ENCODE assay signal across 25 cellular contexts in the genomic region with DNA sequence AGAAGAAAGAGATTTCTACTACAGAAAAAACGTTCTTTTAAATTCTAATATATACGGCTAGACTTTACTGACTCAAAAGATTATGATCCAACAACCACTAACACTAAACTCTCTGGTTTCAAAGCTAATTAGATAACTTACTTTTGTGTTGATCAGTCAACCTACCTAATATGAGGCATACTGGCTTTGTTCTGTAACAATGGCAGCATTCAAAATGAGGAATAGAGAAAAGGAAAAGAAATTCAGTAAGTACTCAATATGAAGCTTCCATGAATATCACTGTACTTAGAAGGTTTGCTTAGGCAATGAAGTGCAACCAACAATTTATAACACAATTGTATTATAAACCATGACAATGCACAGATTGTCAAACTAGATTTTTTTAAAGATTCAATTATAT.
"Had no signal": no experiment of that assay in that cellular context is flagged by ENCODE, and none has a peak within 500 bp of the region (broad histone marks: within the 10 kb centered on the region; RNA-seq: fewer than 3 reads in every experiment).

No MANE protein-coding gene starts in this region.

- ATAC-seq: esophagus mucosa, gastrocnemius medialis, heart right ventricle, left cardiac atrium, left lung, left ventricle myocardium superior, lower lobe of right lung had no signal

- H3K27me3 ChIP-seq: dorsolateral prefrontal cortex, esophagus squamous epithelium, gastrocnemius medialis, heart right ventricle, left lung had no signal

- H3K4me3 ChIP-seq: coronary artery, dorsolateral prefrontal cortex, esophagus squamous epithelium, gastrocnemius medialis, heart right ventricle, left lung, lower lobe of right lung had no signal

- H3K9me3 ChIP-seq: esophagus squamous epithelium, gastrocnemius medialis, left lung, lower lobe of right lung had no signal

- DNase-seq: dermis blood vessel endothelial cell; dorsolateral prefrontal cortex; effector CD4-positive, alpha-beta T cell; effector memory CD4-positive, alpha-beta T cell; erythroblast; esophagus squamous epithelium; foreskin fibroblast; foreskin melanocyte; gastrocnemius medialis; glutamatergic neuron; head of caudate nucleus; heart right ventricle; hippocampal formation; left cardiac atrium; left lung; left ventricle myocardium superior; lower lobe of right lung; mesenchymal stem cell; midbrain had no signal

- H3K27ac ChIP-seq: coronary artery, dorsolateral prefrontal cortex, epithelial cell of prostate, esophagus squamous epithelium, gastrocnemius medialis, heart right ventricle, left lung, lower lobe of right lung had no signal

- H3K36me3 ChIP-seq: esophagus squamous epithelium, gastrocnemius medialis, heart right ventricle, left lung, lower lobe of right lung had no signal

- FAIRE-seq: colon, islet of Langerhans, keratinocyte had no signal

- H3K4me1 ChIP-seq: esophagus squamous epithelium, gastrocnemius medialis, heart right ventricle, left lung, lower lobe of right lung had no signal
